ENCODE assay signal across 8 cellular contexts in the genomic region with DNA sequence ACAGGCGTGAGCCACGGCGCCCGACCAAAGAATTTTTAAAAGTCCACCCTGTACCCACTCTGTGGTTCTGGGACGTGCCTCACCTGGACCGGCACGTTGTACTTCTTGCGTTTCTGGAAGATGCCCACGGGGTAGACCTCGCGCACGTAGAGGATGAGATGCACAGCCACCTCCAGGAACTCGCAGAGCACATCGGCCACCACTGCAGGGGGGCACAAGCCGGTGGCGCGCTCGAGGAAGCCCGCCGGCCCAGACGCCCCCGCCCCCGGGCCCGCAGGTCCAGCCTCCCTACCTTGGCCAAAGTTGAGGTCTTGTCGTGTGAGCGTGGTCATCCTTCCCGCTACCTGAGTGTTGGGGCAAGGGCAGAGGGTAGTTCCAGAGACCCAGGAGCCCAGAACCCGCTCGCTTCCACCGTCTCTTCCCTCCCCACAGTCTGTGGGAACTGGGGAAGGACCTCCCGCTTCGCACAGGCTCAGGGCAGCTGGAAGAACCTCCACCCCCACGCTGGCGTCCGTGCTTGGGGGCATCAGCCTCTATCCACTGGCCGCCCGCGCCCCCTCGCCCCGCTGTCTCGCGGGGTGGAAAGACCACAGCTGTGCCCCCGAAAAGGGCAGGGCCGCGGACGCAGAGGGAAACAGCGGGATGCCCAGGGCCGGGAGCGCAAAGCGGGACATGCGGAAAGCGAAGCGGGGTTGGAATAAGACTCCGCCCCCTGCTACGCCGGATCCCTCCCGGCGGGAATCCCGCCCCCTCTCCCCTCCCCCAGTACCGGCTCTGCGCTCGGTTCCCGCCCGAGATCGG. TPM values are rescaled to one million over a fixed set of nuclear protein-coding genes. Genes with fewer than 3 reads are reported as not detected.
A peak's percentile ranks its signal among the peaks of the same experiment; 100 is the strongest.
DNase-seq lines count a peak whose midpoint lies in the region; ATAC-seq and TF ChIP-seq lines count a peak whose summit lies in the region.

No MANE protein-coding gene starts in this region.

- H4K20me1 ChIP-seq in SU-DHL-6 (ENCODE audit: low read depth, low read length), result no peaks in the 10 kb centered on the region

- H3K36me3 ChIP-seq in SU-DHL-6 (ENCODE audit: low read length) (no peaks in the 10 kb centered on the region), ovary (no peaks in the 10 kb centered on the region)

- H3K9me3 ChIP-seq in SU-DHL-6 (ENCODE audit: insufficient read depth, low read length) (no peaks in the 10 kb centered on the region), ovary (no peaks in the 10 kb centered on the region)

- H3K9me3 Mint-ChIP-seq in activated naive CD4-positive, alpha-beta T cell treated with anti-CD3 and anti-CD28 coated beads, Interleukin-2, amount 50 U/mL, for 24 hours, result no peaks in the 10 kb centered on the region

- no peaks in the 10 kb centered on the region for H3F3A ChIP-seq in SU-DHL-6 (ENCODE audit: insufficient read depth)

- H2AFZ ChIP-seq in SU-DHL-6 (ENCODE audit: low read depth, low read length, severe bottlenecking), result peak overlapping the region; percentile 98

- TF ChIP-seq CTCF in SU-DHL-6 (IDR thresholded peaks at IDR 0.05; ENCODE audit: insufficient read depth, low read length, poor library complexity, severe bottlenecking) (no peak), fibroblast of mammary gland (conservative IDR thresholded peaks at IDR 0.05; ENCODE audit: control insufficient read depth, insufficient read depth, low read depth, low read length) (no peak), ovary (IDR thresholded peaks at IDR 0.05) (no peak)

- peak overlapping the region; percentile 73 for H3K27ac ChIP-seq in SU-DHL-6 (ENCODE audit: low read depth, low read length)
- H3K27ac ChIP-seq in ovary, result peak overlapping the region; percentile 67 to 69

- H3K4me3 ChIP-seq in SU-DHL-6 (ENCODE audit: insufficient read depth, low read length, poor library complexity, severe bottlenecking), result peak overlapping the region; percentile 92
- H3K4me3 ChIP-seq in fibroblast of mammary gland (ENCODE audit: control insufficient read depth, low read depth, low read length), result peak overlapping the region; percentile 82
- peak overlapping the region; percentile 66 for H3K4me3 ChIP-seq in ovary

- no peaks in the 10 kb centered on the region for H3K27me3 ChIP-seq in SU-DHL-6 (ENCODE audit: low read length)
- H3K27me3 ChIP-seq in ovary, result no peaks in the 10 kb centered on the region

- peaks cover 16% of the 10 kb centered on the region for H3K4me1 Mint-ChIP-seq in activated naive CD4-positive, alpha-beta T cell treated with anti-CD3 and anti-CD28 coated beads, Interleukin-2, amount 50 U/mL, for 24 hours

- peaks cover 4% of the 10 kb centered on the region for H3K4me1 ChIP-seq in ovary (ENCODE audit: insufficient read depth)

- ATAC-seq in HG03039 (IDR thresholded peaks at IDR 0.05; ENCODE audit: unreplicated experiment), result peak; percentile 18

- H3K79me2 ChIP-seq in SU-DHL-6 (ENCODE audit: insufficient read depth, low read length), result no peaks in the 10 kb centered on the region

- 4 to 8% (median 5%) methylated on average over 43 to 65 of the region's 65 CpGs for WGBS in ovary, 3 donors

- TF ChIP-seq EP300 in ovary (IDR thresholded peaks at IDR 0.05), result no peak

- DNase-seq in activated naive CD4-positive, alpha-beta T cell treated with anti-CD3 and anti-CD28 coated beads, Interleukin-2, amount 50 U/mL, for 16 hours, result no peak
- DNase-seq in fibroblast of mammary gland (ENCODE audit: low read depth) (no peak), ovary (no peak), midbrain (lab: John Stamatoyannopoulos, UW) (no peak), A172 (ENCODE audit: low spot score) (no peak)

- intact Hi-C loops in ovary (cut with DNase I), result loop anchor here in 1 of 4 donors (5.0 kb wide), 1 partner anchor 37 kb away; no protein-coding TSS in a partner anchor

- no peak for TF ChIP-seq POLR2A in ovary (IDR thresholded peaks at IDR 0.05)

- no peaks in the 10 kb centered on the region for H3K9me2 ChIP-seq in SU-DHL-6 (replicated peaks; ENCODE audit: insufficient read depth, low read length)

- H3K27ac Mint-ChIP-seq in activated naive CD4-positive, alpha-beta T cell treated with anti-CD3 and anti-CD28 coated beads, Interleukin-2, amount 50 U/mL, for 24 hours, result peak overlapping the region; percentile 41

- no peaks in the 10 kb centered on the region for H3K27me3 Mint-ChIP-seq in activated naive CD4-positive, alpha-beta T cell treated with anti-CD3 and anti-CD28 coated beads, Interleukin-2, amount 50 U/mL, for 24 hours

- H3K4me3 Mint-ChIP-seq in activated naive CD4-positive, alpha-beta T cell treated with anti-CD3 and anti-CD28 coated beads, Interleukin-2, amount 50 U/mL, for 24 hours, result peak overlapping the region; percentile 88

- H3K9ac ChIP-seq in SU-DHL-6 (ENCODE audit: low read length), result peak overlapping the region; percentile 83

- H3K4me2 ChIP-seq in SU-DHL-6 (ENCODE audit: low read depth, low read length, poor library complexity, severe bottlenecking), result peak overlapping the region; percentile 83

- no peaks in the 10 kb centered on the region for H3K36me3 Mint-ChIP-seq in activated naive CD4-positive, alpha-beta T cell treated with anti-CD3 and anti-CD28 coated beads, Interleukin-2, amount 50 U/mL, for 24 hours

RNA-seq across cellular contexts. Expression of a gene that starts 0.5 kb away (rescaled TPM):
- total RNA-seq in ovary, result 10 to 100 TPM; 21.1 to 35.9 (median 27.8) TPM
- polyA plus RNA-seq in ovary, result 10 to 100 TPM; 13.0 to 34.6 TPM
- total RNA-seq in A172 (2014; rRNA removed; shearing (Covaris generic)), result 70.3 and 72.0 TPM in 2 replicates

RNA-seq across cellular contexts. Expression of a gene that starts 11.0 kb away (rescaled TPM):
- total RNA-seq in ovary, result under 1 TPM in 5 of 7 donors, not detected in 2; under 0.01 to 0.33 (median 0.05) TPM
- polyA plus RNA-seq in ovary, result under 1 TPM; 0.01 to 0.12 TPM
- 4.0 and 7.0 TPM in 2 replicates for total RNA-seq in A172 (2014; rRNA removed; shearing (Covaris generic))

RNA-seq across cellular contexts. Expression of a gene that starts 16.5 kb away (rescaled TPM):
- total RNA-seq in ovary, result 10 to 100 TPM in 1 of 7 donors, 1 to 10 TPM in 6; 5.2 to 11.8 (median 6.3) TPM
- polyA plus RNA-seq in ovary, result 1 to 10 TPM; 3.0 to 7.3 TPM
- total RNA-seq in A172 (2014; rRNA removed; shearing (Covaris generic)), result not detected in 2 replicates

RNA-seq across cellular contexts. Expression of a gene that starts 25.8 kb away (rescaled TPM):
- total RNA-seq in ovary, result 10 to 100 TPM; 15.0 to 20.8 (median 17.5) TPM
- 10 to 100 TPM in 1 of 2 donors, 1 to 10 TPM in 1; 4.2 to 20.8 TPM for polyA plus RNA-seq in ovary
- 17.6 and 18.5 TPM in 2 replicates for total RNA-seq in A172 (2014; rRNA removed; shearing (Covaris generic))

RNA-seq across cellular contexts. Expression of a gene that starts 26.2 kb away (rescaled TPM):
- 10 to 100 TPM in 1 of 7 donors, 1 to 10 TPM in 6; 1.3 to 17.6 (median 3.1) TPM for total RNA-seq in ovary
- 1 to 10 TPM in 1 of 2 donors, under 1 TPM in 1; 0.50 to 1.5 TPM for polyA plus RNA-seq in ovary
- 1.3 and 1.9 TPM in 2 replicates for total RNA-seq in A172 (2014; rRNA removed; shearing (Covaris generic))
